In the genomic region with DNA sequence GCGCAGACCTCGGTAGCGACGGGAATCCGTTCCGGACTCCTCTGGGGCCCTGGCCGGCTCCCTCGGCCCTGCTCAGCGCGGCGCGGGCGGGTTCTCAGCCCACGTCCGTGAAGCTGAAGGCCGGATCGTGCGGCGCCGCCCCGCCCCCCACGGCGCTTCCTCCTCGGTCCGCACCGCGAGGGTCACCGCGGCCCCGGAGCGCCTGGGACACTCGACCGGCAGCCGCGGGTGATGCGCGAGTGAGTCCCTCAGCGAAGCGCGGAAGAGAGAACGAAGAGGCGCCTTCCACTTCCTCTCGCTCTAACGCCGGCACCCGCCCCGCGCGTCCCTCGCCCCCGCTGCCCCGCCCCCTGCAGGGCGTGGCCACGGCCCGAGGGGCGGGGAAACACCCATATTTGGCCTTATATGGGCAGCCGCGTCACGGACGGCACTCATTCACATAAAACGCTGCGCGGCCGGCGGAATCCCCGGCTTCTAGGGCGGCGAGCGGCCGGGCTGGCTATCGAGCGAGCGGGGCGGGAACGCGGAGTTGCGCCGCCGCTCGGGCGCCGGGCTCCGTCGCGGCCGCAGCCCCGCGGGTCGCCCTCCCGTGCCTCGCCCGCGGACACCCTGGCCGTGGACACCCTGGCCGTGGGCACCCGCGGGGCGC, we compare ENCODE assay signal across 8 cellular contexts. TPM values are rescaled to one million over a fixed set of nuclear protein-coding genes. Genes with fewer than 3 reads are reported as not detected.
DNase-seq lines count a peak whose midpoint lies in the region; ATAC-seq and TF ChIP-seq lines count a peak whose summit lies in the region.

A gene with protein sequence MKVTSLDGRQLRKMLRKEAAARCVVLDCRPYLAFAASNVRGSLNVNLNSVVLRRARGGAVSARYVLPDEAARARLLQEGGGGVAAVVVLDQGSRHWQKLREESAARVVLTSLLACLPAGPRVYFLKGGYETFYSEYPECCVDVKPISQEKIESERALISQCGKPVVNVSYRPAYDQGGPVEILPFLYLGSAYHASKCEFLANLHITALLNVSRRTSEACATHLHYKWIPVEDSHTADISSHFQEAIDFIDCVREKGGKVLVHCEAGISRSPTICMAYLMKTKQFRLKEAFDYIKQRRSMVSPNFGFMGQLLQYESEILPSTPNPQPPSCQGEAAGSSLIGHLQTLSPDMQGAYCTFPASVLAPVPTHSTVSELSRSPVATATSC (plus strand): TSS at position 470 of the 649 bp plus-strand sequence. CDS start 215 bp downstream, outside the sequence.

- H3K27me3 ChIP-seq in naive thymus-derived CD4-positive, alpha-beta T cell (ENCODE audit: control insufficient read depth in 2 of 2, insufficient read depth in 2 of 2, low read length in 2 of 2): no peaks in the 10 kb centered on the region

- H3K27ac Mint-ChIP-seq in naive thymus-derived CD4-positive, alpha-beta T cell: peak within 1 kb of the TSS; percentile 83 to 94 (median 91)
- peak within 1 kb of the TSS; percentile 81 for H3K27ac Mint-ChIP-seq in stimulated activated memory B cell treated with anti-CD40 and anti-IgM and Interleukin-4, amounts not matched to agents 10 μg/mL and 1 μg/mL and 100 μg/mL, for 72 hours

- peak within 1 kb of the TSS; percentile 89 to 97 (median 92) for H3K4me3 Mint-ChIP-seq in naive thymus-derived CD4-positive, alpha-beta T cell
- H3K4me3 Mint-ChIP-seq in stimulated activated memory B cell treated with anti-CD40 and anti-IgM and Interleukin-4, amounts not matched to agents 10 μg/mL and 1 μg/mL and 100 μg/mL, for 72 hours: peak within 1 kb of the TSS; percentile 83

- peaks cover 0 to 3% (median 0%) of the 10 kb centered on the region in 5 donors for H3K27me3 Mint-ChIP-seq in naive thymus-derived CD4-positive, alpha-beta T cell
- H3K27me3 Mint-ChIP-seq in stimulated activated memory B cell treated with anti-CD40 and anti-IgM and Interleukin-4, amounts not matched to agents 10 μg/mL and 1 μg/mL and 100 μg/mL, for 72 hours: no peaks in the 10 kb centered on the region

- intact Hi-C loops in naive thymus-derived CD4-positive, alpha-beta T cell (cut with micrococcal nuclease): loop anchor here (1.0 to 10.0 kb wide), 19 partner anchors 32 to 1950 kb away; a partner anchor contains a TSS

- H3K36me3 Mint-ChIP-seq in naive thymus-derived CD4-positive, alpha-beta T cell: peaks cover 0 to 18% (median 0%) of the 10 kb centered on the region in 5 donors
- H3K36me3 Mint-ChIP-seq in stimulated activated memory B cell treated with anti-CD40 and anti-IgM and Interleukin-4, amounts not matched to agents 10 μg/mL and 1 μg/mL and 100 μg/mL, for 72 hours: peaks cover 8% of the 10 kb centered on the region

- H3K4me1 Mint-ChIP-seq in naive thymus-derived CD4-positive, alpha-beta T cell: peaks cover 43 to 57% (median 50%) of the 10 kb centered on the region in 7 donors
- H3K4me1 Mint-ChIP-seq in stimulated activated memory B cell treated with anti-CD40 and anti-IgM and Interleukin-4, amounts not matched to agents 10 μg/mL and 1 μg/mL and 100 μg/mL, for 72 hours: peaks cover 63% of the 10 kb centered on the region

- DNase-seq in DMS79 treated with DMSO at 0.1 percent for 48 hours (lab: John Stamatoyannopoulos, UW): peak; percentile 33
- peak; percentile 92 for DNase-seq in RPMI7951 (ENCODE audit: low read depth)
- peak; percentile 87 to 95 for DNase-seq in activated T-helper 1 cell treated with anti-CD3 and anti-CD28 coated beads, Interleukin-2, amount 50 U/mL, for 16 hours (ENCODE audit: low read depth in 1 of 2, low spot score in 1 of 2)
- DNase-seq in fibroblast of gingiva (ENCODE audit: low read depth): peak; percentile 94
- DNase-seq in naive thymus-derived CD4-positive, alpha-beta T cell: peak; percentile 91 to 99 (median 96)

- peaks cover 32 to 43% of the 10 kb centered on the region in 2 donors for H3K4me1 ChIP-seq in naive thymus-derived CD4-positive, alpha-beta T cell (ENCODE audit: control insufficient read depth in 2 of 2, insufficient read depth in 2 of 2, low read length in 2 of 2)

- H3K27ac ChIP-seq in naive thymus-derived CD4-positive, alpha-beta T cell (ENCODE audit: low read depth, low read length): peak within 1 kb of the TSS; percentile 71

- peak; percentile 14; the same call in 1 of the 2 replicates for TF ChIP-seq RAD21 in Ishikawa (IDR thresholded peaks at IDR 0.05; ENCODE audit: low read depth)

- H3K36me3 ChIP-seq in naive thymus-derived CD4-positive, alpha-beta T cell (ENCODE audit: control insufficient read depth in 2 of 3, insufficient read depth in 3 of 3, low read length in 3 of 3): no peaks in the 10 kb centered on the region

- POLR2A ChIA-PET in naive thymus-derived CD4-positive, alpha-beta T cell (lab: Charles Lee): interaction anchor here (0.6 to 4.1 kb wide), 5 partner anchors 9 to 192 kb away, joined by 3 to 21 read pairs (median 3); a partner anchor contains a TSS

- CTCF ChIA-PET in naive thymus-derived CD4-positive, alpha-beta T cell (lab: Charles Lee): interaction anchor here (0.6 to 1.6 kb wide), 3 partner anchors 9 to 143 kb away, joined by 3 read pairs; no protein-coding TSS in a partner anchor

- peak; percentile 60 for ATAC-seq in GM21576 (IDR thresholded peaks at IDR 0.05; ENCODE audit: unreplicated experiment)
- ATAC-seq in naive thymus-derived CD4-positive, alpha-beta T cell: peak; percentile 96
- peak; percentile 93 for ATAC-seq in stimulated activated memory B cell treated with anti-CD40 and anti-IgM and Interleukin-4, amounts not matched to agents 10 μg/mL and 1 μg/mL and 100 μg/mL, for 72 hours

- no peaks in the 10 kb centered on the region for H3K9me3 Mint-ChIP-seq in naive thymus-derived CD4-positive, alpha-beta T cell
- H3K9me3 Mint-ChIP-seq in stimulated activated memory B cell treated with anti-CD40 and anti-IgM and Interleukin-4, amounts not matched to agents 10 μg/mL and 1 μg/mL and 100 μg/mL, for 72 hours: no peaks in the 10 kb centered on the region

- TF ChIP-seq EP300 in Ishikawa (IDR thresholded peaks at IDR 0.05; ENCODE audit: borderline replicate concordance): no peak; the same call in 1 of the 2 replicates

- H3K4me3 ChIP-seq in naive thymus-derived CD4-positive, alpha-beta T cell (ENCODE audit: low read length): peak within 1 kb of the TSS; percentile 77

- no peaks in the 10 kb centered on the region for H3K9me3 ChIP-seq in naive thymus-derived CD4-positive, alpha-beta T cell (ENCODE audit: control insufficient read depth in 2 of 3, low read length in 3 of 3)

TF ChIP-seq in Ishikawa, 13 proteins besides CTCF, POLR2A, EP300 and RAD21:
- TF ChIP-seq, protein P1, sequence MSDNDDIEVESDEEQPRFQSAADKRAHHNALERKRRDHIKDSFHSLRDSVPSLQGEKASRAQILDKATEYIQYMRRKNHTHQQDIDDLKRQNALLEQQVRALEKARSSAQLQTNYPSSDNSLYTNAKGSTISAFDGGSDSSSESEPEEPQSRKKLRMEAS (IDR thresholded peaks at IDR 0.05): no peak; the same call in none of the 2 replicates
- no peak for TF ChIP-seq YY1 (IDR thresholded peaks at IDR 0.05; ENCODE audit: low read depth)
- TF ChIP-seq ZBTB7A (IDR thresholded peaks at IDR 0.05; ENCODE audit: low read depth): peak; percentile 56; the same call in 1 of the 2 replicates
- TF ChIP-seq NFIC (IDR thresholded peaks at IDR 0.05): peak; percentile 23; the same call in 1 of the 2 replicates
- peak; percentile 54 for TF ChIP-seq TEAD4 (IDR thresholded peaks at IDR 0.05)
- TF ChIP-seq TCF12 (IDR thresholded peaks at IDR 0.05; ENCODE audit: low read depth): no peak; the same call in none of the 2 replicates
- TF ChIP-seq EGR1 (IDR thresholded peaks at IDR 0.05): peak; percentile 96
- TF ChIP-seq FOXM1 (IDR thresholded peaks at IDR 0.05; ENCODE audit: borderline replicate concordance, low read depth): no peak
- no peak for TF ChIP-seq CEBPB (IDR thresholded peaks at IDR 0.05)
- peak; percentile 90 for TF ChIP-seq TAF1 (IDR thresholded peaks at IDR 0.05; ENCODE audit: low read depth)
- TF ChIP-seq, protein P2, sequence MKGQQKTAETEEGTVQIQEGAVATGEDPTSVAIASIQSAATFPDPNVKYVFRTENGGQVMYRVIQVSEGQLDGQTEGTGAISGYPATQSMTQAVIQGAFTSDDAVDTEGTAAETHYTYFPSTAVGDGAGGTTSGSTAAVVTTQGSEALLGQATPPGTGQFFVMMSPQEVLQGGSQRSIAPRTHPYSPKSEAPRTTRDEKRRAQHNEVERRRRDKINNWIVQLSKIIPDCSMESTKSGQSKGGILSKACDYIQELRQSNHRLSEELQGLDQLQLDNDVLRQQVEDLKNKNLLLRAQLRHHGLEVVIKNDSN (IDR thresholded peaks at IDR 0.05): no peak
- peak; percentile 90 for TF ChIP-seq CREB1 (IDR thresholded peaks at IDR 0.05; ENCODE audit: low read depth)
- TF ChIP-seq, protein P3, sequence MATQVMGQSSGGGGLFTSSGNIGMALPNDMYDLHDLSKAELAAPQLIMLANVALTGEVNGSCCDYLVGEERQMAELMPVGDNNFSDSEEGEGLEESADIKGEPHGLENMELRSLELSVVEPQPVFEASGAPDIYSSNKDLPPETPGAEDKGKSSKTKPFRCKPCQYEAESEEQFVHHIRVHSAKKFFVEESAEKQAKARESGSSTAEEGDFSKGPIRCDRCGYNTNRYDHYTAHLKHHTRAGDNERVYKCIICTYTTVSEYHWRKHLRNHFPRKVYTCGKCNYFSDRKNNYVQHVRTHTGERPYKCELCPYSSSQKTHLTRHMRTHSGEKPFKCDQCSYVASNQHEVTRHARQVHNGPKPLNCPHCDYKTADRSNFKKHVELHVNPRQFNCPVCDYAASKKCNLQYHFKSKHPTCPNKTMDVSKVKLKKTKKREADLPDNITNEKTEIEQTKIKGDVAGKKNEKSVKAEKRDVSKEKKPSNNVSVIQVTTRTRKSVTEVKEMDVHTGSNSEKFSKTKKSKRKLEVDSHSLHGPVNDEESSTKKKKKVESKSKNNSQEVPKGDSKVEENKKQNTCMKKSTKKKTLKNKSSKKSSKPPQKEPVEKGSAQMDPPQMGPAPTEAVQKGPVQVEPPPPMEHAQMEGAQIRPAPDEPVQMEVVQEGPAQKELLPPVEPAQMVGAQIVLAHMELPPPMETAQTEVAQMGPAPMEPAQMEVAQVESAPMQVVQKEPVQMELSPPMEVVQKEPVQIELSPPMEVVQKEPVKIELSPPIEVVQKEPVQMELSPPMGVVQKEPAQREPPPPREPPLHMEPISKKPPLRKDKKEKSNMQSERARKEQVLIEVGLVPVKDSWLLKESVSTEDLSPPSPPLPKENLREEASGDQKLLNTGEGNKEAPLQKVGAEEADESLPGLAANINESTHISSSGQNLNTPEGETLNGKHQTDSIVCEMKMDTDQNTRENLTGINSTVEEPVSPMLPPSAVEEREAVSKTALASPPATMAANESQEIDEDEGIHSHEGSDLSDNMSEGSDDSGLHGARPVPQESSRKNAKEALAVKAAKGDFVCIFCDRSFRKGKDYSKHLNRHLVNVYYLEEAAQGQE (IDR thresholded peaks at IDR 0.05; ENCODE audit: low read depth): no peak

RNA-seq across cellular contexts. Expression of the gene that starts here (rescaled TPM):
- total RNA-seq in RPMI7951 (2014; rRNA removed; shearing (Covaris generic)): 6.4 and 8.9 TPM in 2 replicates
- 10 to 100 TPM in 3 of 5 experiments, under 1 TPM in 2; 0.38 to 57.2 (median 35.7) TPM for total RNA-seq in naive thymus-derived CD4-positive, alpha-beta T cell
- polyA plus RNA-seq in naive thymus-derived CD4-positive, alpha-beta T cell: under 1 TPM; 0.17 to 0.23 TPM

Comparison
In these comparisons a context has a peak if more than half of its experiments do, and no peak if none do; other contexts are left out.
1. Peak in every context shown above with its lines: DNase-seq, ATAC-seq, H3K4me3 ChIP-seq and H3K27ac ChIP-seq.
2. DNase-seq: peak in every context shown above with its lines; median percentile 96 in naive thymus-derived CD4-positive, alpha-beta T cell; 94 in fibroblast of gingiva; 92 in RPMI7951; 91 in activated T-helper 1 cell treated with anti-CD3 and anti-CD28 coated beads, Interleukin-2, amount 50 U/mL, for 16 hours; 33 in DMS79 treated with DMSO at 0.1 percent for 48 hours.